Comparison of ENCODE assay signal across 23 cellular contexts in the genomic region with DNA sequence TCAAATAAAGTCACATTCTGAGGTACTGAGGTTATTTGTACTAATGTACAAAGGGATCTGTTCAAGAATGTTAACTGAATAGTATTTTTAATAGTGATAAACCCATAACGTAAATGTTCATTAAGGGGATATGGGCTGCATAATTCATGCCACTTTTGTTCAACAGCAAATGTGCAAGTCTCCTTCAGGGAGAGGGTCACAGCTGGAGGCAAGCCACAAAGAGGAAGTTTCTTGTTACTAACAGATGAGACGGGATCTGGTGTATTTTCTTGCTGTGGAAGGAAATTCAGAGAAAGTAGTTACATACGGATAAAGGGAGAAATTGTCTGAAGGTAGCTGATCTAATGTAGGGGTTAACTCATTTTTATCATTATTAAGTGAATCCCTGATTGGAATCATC. TPM values are rescaled to one million over a fixed set of nuclear protein-coding genes. Genes with fewer than 3 reads are reported as not detected.
DNase-seq lines count a peak whose midpoint lies in the region; ATAC-seq and TF ChIP-seq lines count a peak whose summit lies in the region.
"Had no signal": no experiment of that assay in that cellular context is flagged by ENCODE, and none has a peak within 500 bp of the region (broad histone marks: within the 10 kb centered on the region; RNA-seq: fewer than 3 reads in every experiment).

No MANE protein-coding gene starts in this region.

- POLR2A ChIA-PET in A673 (lab: Charles Lee; ENCODE audit: low non-redundant PET) = no interaction called here

- peaks cover 61% of the 10 kb centered on the region for H3K36me3 Mint-ChIP-seq in endodermal cell (ENCODE audit: low read depth)
- no peaks in the 10 kb centered on the region for H3K36me3 Mint-ChIP-seq in effector memory CD8-positive, alpha-beta T cell (ENCODE audit: insufficient read depth)
- H3K36me3 Mint-ChIP-seq: CD4-positive, CD25-positive, alpha-beta regulatory T cell had no signal

- H3K9me3 ChIP-seq in A673 (ENCODE audit: low read depth, low read length, poor library complexity, severe bottlenecking) (no peaks in the 10 kb centered on the region), endodermal cell (ENCODE audit: control insufficient read depth, low read length) (no peaks in the 10 kb centered on the region)
- H3K9me3 ChIP-seq: BLaER1 had no signal

- DNase-seq in A673 (ENCODE audit: low spot score) (peak; percentile 87), Kasumi-1 (lab: John Stamatoyannopoulos, UW) (peak; percentile 83 to 87), OCI-M1 (lab: John Stamatoyannopoulos, UW) (peak; percentile 22), endodermal cell (no peak), DMS 273 treated with DMSO at 0.1 percent for 48 hours (lab: John Stamatoyannopoulos, UW) (no peak), NCI-H187 treated with DMSO at 0.1 percent for 48 hours (lab: John Stamatoyannopoulos, UW) (no peak)
- DNase-seq in effector memory CD8-positive, alpha-beta T cell = no peak
- DNase-seq: CD4-positive, CD25-positive, alpha-beta regulatory T cell; H7; Karpas-422; NCI-H1092; NCI-H1417 treated with DMSO at 0.1 percent for 48 hours; NCI-H187; NCI-H2107; NCI-H446; NCI-H524 treated with DMSO at 0.1 percent for 48 hours; NCI-H774; SHP77 had no signal

- 83 to 94% methylated on average over 2 to 3 of the region's 3 CpGs for WGBS in endodermal cell (ENCODE audit: insufficient coverage in 1 of 2, insufficient read length in 1 of 2), 2 experiments

- H3K36me3 ChIP-seq in A673 (ENCODE audit: insufficient read depth, low read length, poor library complexity, severe bottlenecking) (no peaks in the 10 kb centered on the region), endodermal cell (ENCODE audit: control insufficient read depth, insufficient read depth, low read length) (no peaks in the 10 kb centered on the region)
- H3K36me3 ChIP-seq: BLaER1 had no signal

- intact Hi-C loops in A673 (cut with micrococcal nuclease; ENCODE audit: unreplicated experiment) = loop anchor here (10.0 kb wide), 1 partner anchor 189 kb away; no protein-coding TSS in a partner anchor

- H3K27me3 Mint-ChIP-seq in endodermal cell (ENCODE audit: insufficient read depth) = no peaks in the 10 kb centered on the region
- H3K27me3 Mint-ChIP-seq in effector memory CD8-positive, alpha-beta T cell = no peaks in the 10 kb centered on the region
- H3K27me3 Mint-ChIP-seq: CD4-positive, CD25-positive, alpha-beta regulatory T cell had no signal

- no peak overlapping the region for H3K27ac ChIP-seq in A673 (ENCODE audit: low read depth, low read length, poor library complexity, severe bottlenecking)
- H3K27ac ChIP-seq in endodermal cell (ENCODE audit: low read depth, low read length) = no peak overlapping the region
- H3K27ac ChIP-seq: BLaER1, RWPE1, SK-N-MC had no signal

- H3K4me3 ChIP-seq in A673 (ENCODE audit: low read depth, low read length, poor library complexity, severe bottlenecking) (no peak overlapping the region), endodermal cell (ENCODE audit: low read length) (no peak overlapping the region)
- H3K4me3 ChIP-seq: BLaER1, SK-N-MC had no signal

- H3K27me3 ChIP-seq in A673 (replicated peaks; ENCODE audit: insufficient read depth, low read depth, low read length, poor library complexity) (no peaks in the 10 kb centered on the region), endodermal cell (ENCODE audit: control insufficient read depth, insufficient read depth, low read length, poor library complexity, severe bottlenecking) (no peaks in the 10 kb centered on the region)
- H3K27me3 ChIP-seq: BLaER1 had no signal

- H3K9me3 Mint-ChIP-seq in endodermal cell = no peaks in the 10 kb centered on the region
- peaks cover 11 to 17% of the 10 kb centered on the region in 2 donors for H3K9me3 Mint-ChIP-seq in effector memory CD8-positive, alpha-beta T cell

- CTCF ChIA-PET in A673 (lab: Charles Lee) = no interaction called here

- TF ChIP-seq CTCF in A673 (conservative IDR thresholded peaks at IDR 0.05; ENCODE audit: low read depth, low read length) = no peak
- no peak for TF ChIP-seq CTCF in endodermal cell (conservative IDR thresholded peaks at IDR 0.05)

- no peak for ATAC-seq in effector memory CD8-positive, alpha-beta T cell (replicated peaks)
- ATAC-seq: Panc1 had no signal

- no peak overlapping the region for H3K9ac ChIP-seq in endodermal cell (ENCODE audit: extremely low read depth, low read length, poor library complexity, severe bottlenecking)
- H3K9ac ChIP-seq: BLaER1 had no signal

- no peak overlapping the region for H3K4me3 Mint-ChIP-seq in endodermal cell
- no peak overlapping the region for H3K4me3 Mint-ChIP-seq in effector memory CD8-positive, alpha-beta T cell

- H3K27ac Mint-ChIP-seq in endodermal cell = peak overlapping the region; percentile 1
- no peak overlapping the region for H3K27ac Mint-ChIP-seq in effector memory CD8-positive, alpha-beta T cell
- H3K27ac Mint-ChIP-seq: CD4-positive, CD25-positive, alpha-beta regulatory T cell had no signal

- no peaks in the 10 kb centered on the region for H3K4me1 Mint-ChIP-seq in endodermal cell
- no peaks in the 10 kb centered on the region for H3K4me1 Mint-ChIP-seq in effector memory CD8-positive, alpha-beta T cell (ENCODE audit: low read depth in 2 of 2)
- H3K4me1 Mint-ChIP-seq: CD4-positive, CD25-positive, alpha-beta regulatory T cell had no signal

- H3K4me1 ChIP-seq in A673 (ENCODE audit: insufficient read depth, low read length, poor library complexity, severe bottlenecking) (peaks cover 11% of the 10 kb centered on the region), endodermal cell (ENCODE audit: control insufficient read depth, insufficient read depth, low read length) (no peaks in the 10 kb centered on the region)
- H3K4me1 ChIP-seq: BLaER1 had no signal

- no TSS peak for BruUV-seq in A673 (replicated peaks; lab: Mats Ljungman, UMichigan)

RNA-seq across cellular contexts. Expression of gene ZFP42, which starts 10.0 kb away (rescaled TPM):
- total RNA-seq in A673 (2021) = not detected in 2 replicates
- 10 to 100 TPM; 30.9 to 58.5 TPM for total RNA-seq in endodermal cell
- polyA plus RNA-seq in endodermal cell (2013, experiment 1 of 2) = 4.9 TPM
- 2.6 TPM for polyA plus RNA-seq in endodermal cell (2013, experiment 2 of 2)
- total RNA-seq: CD4-positive, CD25-positive, alpha-beta regulatory T cell; HT-29 had no signal
- polyA plus RNA-seq: CD4-positive, CD25-positive, alpha-beta regulatory T cell had no signal

Comparison
In these comparisons a context has a peak if more than half of its experiments do, and no peak if none do; other contexts are left out.
1. DNase-seq: peak in A673 (single experiment), Kasumi-1 (2 of 2) and OCI-M1 (single experiment); none in endodermal cell (single experiment), DMS 273 treated with DMSO at 0.1 percent for 48 hours (single experiment), effector memory CD8-positive, alpha-beta T cell (0 of 3) and NCI-H187 treated with DMSO at 0.1 percent for 48 hours (single experiment).
2. RNA of gene ZFP42, which starts 10.0 kb away (total RNA-seq): 30.9 to 58.5 TPM in endodermal cell; not detected in A673; every median in the first group is over 10 times any median in the second.